ENCODE assay signal across 9 cellular contexts in genomic region chr16:75263963-75264445, GRCh38. TPM values are rescaled to one million over a fixed set of nuclear protein-coding genes. Genes with fewer than 3 reads are reported as not detected.
DNase-seq lines count a peak whose midpoint lies in the region; ATAC-seq, FAIRE-seq and TF ChIP-seq lines count a peak whose summit lies in the region.
"Had no signal": no experiment of that assay in that cellular context is flagged by ENCODE, and none has a peak within 500 bp of the region (broad histone marks: within the 10 kb centered on the region; RNA-seq: fewer than 3 reads in every experiment).

No MANE protein-coding gene starts in this region.

- TF ChIP-seq POLR2A in GM12892 (IDR thresholded peaks at IDR 0.05; ENCODE audit: low read depth, low read length): no peak

- no peaks in the 10 kb centered on the region for H3K27me3 ChIP-seq in left ventricle myocardium inferior (ENCODE audit: low read depth)

- DNase-seq in G401 (ENCODE audit: low spot score): peak; percentile 59
- DNase-seq in left ventricle myocardium inferior: no peak
- no peak for DNase-seq in skeletal muscle cell (ENCODE audit: low read depth)
- no peak for DNase-seq in KG1 (lab: John Stamatoyannopoulos, UW)
- DNase-seq in GM12892 (ENCODE audit: insufficient read length): no peak
- DNase-seq in activated effector memory CD4-positive, alpha-beta T cell treated with Interleukin-2 at 50 U/mL for 16 hours: no peak
- DNase-seq: activated naive CD8-positive, alpha-beta T cell treated with anti-CD3 and anti-CD28 coated beads, Interleukin-2, amount 10 ng/mL, durations not matched to agents 7 days and 5 days had no signal

- peaks cover 91% of the 10 kb centered on the region for H3K4me1 ChIP-seq in left ventricle myocardium inferior

- intact Hi-C loops in left ventricle myocardium inferior (cut with micrococcal nuclease): no loop called here

- no peak for FAIRE-seq in GM12892 (lab: Jason Lieb, UNC)

- no peaks in the 10 kb centered on the region for H3K36me3 ChIP-seq in left ventricle myocardium inferior

- TF ChIP-seq CTCF in WI38 (IDR thresholded peaks at IDR 0.05; ENCODE audit: low read depth, low read length): no peak
- no peak for TF ChIP-seq CTCF in left ventricle myocardium inferior (IDR thresholded peaks at IDR 0.05; ENCODE audit: borderline replicate concordance)

- no peak for ATAC-seq in HG02884 (IDR thresholded peaks at IDR 0.05; ENCODE audit: unreplicated experiment)

- in situ Hi-C loops in G401 (cut with HindIII; ENCODE audit: low sequenced_read_pairs): no loop called here

- H3K4me3 ChIP-seq in WI38 (ENCODE audit: low read depth, low read length) (peak overlapping the region; percentile 98), left ventricle myocardium inferior (peak overlapping the region; percentile 100), skeletal muscle cell (ENCODE audit: low read depth, low read length) (peak overlapping the region; percentile 98)

- H3K9me3 ChIP-seq in left ventricle myocardium inferior (replicated peaks): no peaks in the 10 kb centered on the region

- H3K27ac ChIP-seq in left ventricle myocardium inferior (replicated peaks): peak overlapping the region; percentile 98

RNA-seq across cellular contexts. Expression of gene BCAR1, which starts 12.6 kb away (rescaled TPM):
- total RNA-seq in G401 (2014; rRNA removed; shearing (Covaris generic)): 122 and 124 TPM in 2 replicates
- total RNA-seq in left ventricle myocardium inferior: 82.8 TPM
- polyA plus RNA-seq in GM12892 (2012; ENCODE audit: missing spikeins): 1.5 TPM
- total RNA-seq: activated naive CD8-positive, alpha-beta T cell treated with anti-CD3 and anti-CD28 coated beads, Interleukin-2, amount 10 ng/mL, durations not matched to agents 7 days and 5 days had no signal

RNA-seq across cellular contexts. Expression of gene CTRB1, which starts 45.2 kb away (rescaled TPM):
- total RNA-seq in G401 (2014; rRNA removed; shearing (Covaris generic)): not detected in 2 replicates
- total RNA-seq in left ventricle myocardium inferior: not detected
- polyA plus RNA-seq in GM12892 (2012; ENCODE audit: missing spikeins): not detected
- total RNA-seq: activated naive CD8-positive, alpha-beta T cell treated with anti-CD3 and anti-CD28 coated beads, Interleukin-2, amount 10 ng/mL, durations not matched to agents 7 days and 5 days had no signal

RNA-seq across cellular contexts. Expression of gene CTRB2, which starts 57.0 kb away (rescaled TPM):
- total RNA-seq in G401 (2014; rRNA removed; shearing (Covaris generic)): not detected in 2 replicates
- not detected for total RNA-seq in left ventricle myocardium inferior
- polyA plus RNA-seq in GM12892 (2012; ENCODE audit: missing spikeins): not detected
- total RNA-seq: activated naive CD8-positive, alpha-beta T cell treated with anti-CD3 and anti-CD28 coated beads, Interleukin-2, amount 10 ng/mL, durations not matched to agents 7 days and 5 days had no signal
